Comparison of ENCODE assay signal across 30 cellular contexts in the genomic region with DNA sequence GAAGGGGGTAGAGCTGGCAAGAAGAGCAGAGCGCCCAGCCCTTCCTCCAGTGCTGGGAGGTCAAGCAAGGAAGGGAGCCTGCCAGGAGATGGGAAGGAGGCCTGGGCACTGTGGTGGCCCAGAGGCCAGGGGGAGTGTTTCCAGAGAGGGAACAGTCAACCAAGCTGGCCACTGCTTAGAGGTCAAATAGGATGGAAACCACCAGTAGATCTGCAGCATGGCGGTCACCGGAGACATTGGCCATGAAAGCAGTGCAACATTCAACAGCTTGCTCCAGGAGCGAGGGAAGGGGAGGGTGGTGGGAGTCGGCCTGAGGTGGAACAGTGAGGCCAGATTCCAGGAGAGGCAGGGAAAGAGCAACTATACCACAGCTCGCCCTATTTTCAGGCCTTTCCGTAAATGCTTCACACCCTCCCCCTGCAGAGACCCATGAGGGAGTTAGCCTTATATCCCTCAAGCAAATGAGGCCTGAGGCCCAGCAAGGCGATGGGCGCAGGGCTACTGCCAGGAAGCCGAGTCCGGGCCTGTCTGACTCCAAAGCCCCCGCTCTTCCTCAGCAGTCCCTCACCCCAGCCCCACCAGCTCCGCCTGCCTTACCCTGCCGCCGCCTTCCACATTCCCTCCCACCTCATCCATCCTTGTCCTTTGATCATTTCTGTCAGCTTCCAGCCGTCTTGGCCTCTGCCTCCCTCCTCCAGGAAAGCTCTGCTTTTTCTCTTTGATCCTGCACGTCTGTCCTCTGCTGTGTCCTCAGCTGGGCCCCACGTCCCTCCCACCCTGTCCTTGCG. TPM values are rescaled to one million over a fixed set of nuclear protein-coding genes. Genes with fewer than 3 reads are reported as not detected.
DNase-seq lines count a peak whose midpoint lies in the region; ATAC-seq, FAIRE-seq and TF ChIP-seq lines count a peak whose summit lies in the region.
"Had no signal": no experiment of that assay in that cellular context is flagged by ENCODE, and none has a peak within 500 bp of the region (broad histone marks: within the 10 kb centered on the region; RNA-seq: fewer than 3 reads in every experiment).

No MANE protein-coding gene starts in this region.

- no peaks in the 10 kb centered on the region for H3K23me2 ChIP-seq in H1 (ENCODE audit: low read depth, low read length)

- H3K27ac Mint-ChIP-seq in mesothelial cell of epicardium, result peak overlapping the region; percentile 87
- H3K27ac Mint-ChIP-seq in activated CD4-positive, alpha-beta memory T cell treated with anti-CD3 and anti-CD28 coated beads for 36 hours, result no peak overlapping the region
- H3K27ac Mint-ChIP-seq: activated T-helper 17 cell treated with anti-CD3 and anti-CD28 coated beads, Interleukin-2, amount 50 U/mL, for 72 hours; stimulated activated naive CD8-positive, alpha-beta T cell treated with anti-CD3 and anti-CD28 coated beads, Interleukin-15, Interleukin-2, amounts not matched to agents 100 ng/mL and 50 ng/mL, for 24 hours had no signal

- H3K36me3 ChIP-seq in H1 (ENCODE audit: control insufficient read depth in 2 of 4, insufficient read depth in 4 of 4, low read length in 3 of 4) (no peaks in the 10 kb centered on the region), thyroid gland (no peaks in the 10 kb centered on the region)
- H3K36me3 ChIP-seq: BLaER1 treated with 17β-estradiol and CSF1 and Interleukin-3, amounts not matched to agents 10 nM and 100 nM; HAP-1; lower lobe of right lung had no signal

- no peak overlapping the region for H4K91ac ChIP-seq in H1 (replicated peaks; ENCODE audit: insufficient read length, low read length)

- 0 out of 2 replicates have a peak overlapping the region, but pooled peaks have one; percentile 13 for H3K18ac ChIP-seq in H1 (ENCODE audit: extremely low read depth, low read length)

- no peak overlapping the region for H2BK120ac ChIP-seq in H1 (replicated peaks; ENCODE audit: low read depth, low read length)

- no peak overlapping the region for H3K27ac ChIP-seq in H1 (ENCODE audit: low read depth, low read length)
- H3K27ac ChIP-seq in thyroid gland, result peak overlapping the region in 2 of 3 donors; percentile 54 to 67
- H3K27ac ChIP-seq: BLaER1 treated with 17β-estradiol and CSF1 and Interleukin-3, amounts not matched to agents 10 nM and 100 nM; RWPE1; SK-N-MC had no signal

- no peak overlapping the region for H3K56ac ChIP-seq in H1 (replicated peaks; ENCODE audit: insufficient read length, low read depth, low read length)

- DNase-seq in SK-N-DZ (ENCODE audit: low spot score) (peak; percentile 73), H1 (ENCODE audit: low read depth in 1 of 2, low spot score in 2 of 2) (no peak), mesothelial cell of epicardium (ENCODE audit: low spot score in 2 of 2, unreplicated experiment in 2 of 2) (peak; percentile 56 to 75), thyroid gland (no peak), mucosa of gallbladder (ENCODE audit: low spot score) (no peak)
- DNase-seq in activated CD4-positive, alpha-beta memory T cell treated with anti-CD3 and anti-CD28 coated beads for 36 hours, result no peak
- DNase-seq: activated CD4-positive, alpha-beta T cell treated with anti-CD3 and anti-CD28 coated beads, Interleukin-2, amount 50 U/mL, for 48 hours; activated CD4-positive, CD25-positive, alpha-beta regulatory T cell; activated CD8-positive, alpha-beta memory T cell treated with anti-CD3 and anti-CD28 coated beads, Interleukin-2, amount 50 U/mL, for 48 hours; activated naive CD4-positive, alpha-beta T cell treated with anti-CD3 and anti-CD28 coated beads, Interleukin-2, amount 50 U/mL, for 16 hours; cortex of kidney; DMS53; KG1; lower lobe of right lung; mucosa of descending colon; NCI-H1417 treated with DMSO at 0.1 percent for 48 hours; NCI-H345; NCI-H82 had no signal

- intact Hi-C loops in thyroid gland (cut with DNase I), result no loop called here
- intact Hi-C loops in activated CD4-positive, alpha-beta memory T cell treated with anti-CD3 and anti-CD28 coated beads for 36 hours (cut with micrococcal nuclease), result no loop called here

- H2BK12ac ChIP-seq in H1 (ENCODE audit: low read depth, low read length), result no peak overlapping the region

- no peaks in the 10 kb centered on the region for H4K20me1 ChIP-seq in H1 (replicated peaks in 1 of 2; ENCODE audit: control insufficient read depth in 1 of 2, insufficient read depth in 2 of 2, low read length in 2 of 2)

- no peaks in the 10 kb centered on the region for H3K79me2 ChIP-seq in H1 (ENCODE audit: control insufficient read depth in 1 of 2, insufficient read depth in 2 of 2, low read length in 2 of 2)

- no peak for TF ChIP-seq EP300 in H1 (IDR thresholded peaks at IDR 0.05; ENCODE audit: borderline replicate concordance in 1 of 2, low read depth in 2 of 2, low read length in 2 of 2)

- H3K4me3 ChIP-seq in H1 (ENCODE audit: extremely low read depth in 1 of 4, insufficient read depth in 2 of 4, low read depth in 3 of 4, low read length in 4 of 4), result no peak overlapping the region
- no peak overlapping the region for H3K4me3 ChIP-seq in thyroid gland (replicated peaks in 1 of 3)
- H3K4me3 ChIP-seq: BLaER1 treated with 17β-estradiol and CSF1 and Interleukin-3, amounts not matched to agents 10 nM and 100 nM; HAP-1; lower lobe of right lung; mucosa of descending colon; SK-N-MC had no signal

- 0 out of 2 replicates have a peak overlapping the region, but pooled peaks have one; percentile 35 for H2BK5ac ChIP-seq in H1 (ENCODE audit: low read depth, low read length)

- H3K9ac ChIP-seq in H1 (replicated peaks in 1 of 4; ENCODE audit: extremely low read depth in 1 of 4, low read depth in 3 of 4, low read length in 3 of 4), result no peak overlapping the region

- peaks cover 0 to 11% (median 5%) of the 10 kb centered on the region in 4 experiments; a peak in 4 of 7 replicates for H3K4me1 ChIP-seq in H1 (replicated peaks in 1 of 4; ENCODE audit: control insufficient read depth in 3 of 4, insufficient read depth in 4 of 4, low read length in 3 of 4)
- H3K4me1 ChIP-seq in thyroid gland, result peaks cover 51 to 75% of the 10 kb centered on the region in 2 donors
- H3K4me1 ChIP-seq: HAP-1 had no signal

- no peak overlapping the region for H4K5ac ChIP-seq in H1 (ENCODE audit: insufficient read length, low read depth, low read length)

- H2BK20ac ChIP-seq in H1 (ENCODE audit: low read length), result no peak overlapping the region

- peaks cover 71% of the 10 kb centered on the region for H3K4me1 Mint-ChIP-seq in mesothelial cell of epicardium
- no peaks in the 10 kb centered on the region for H3K4me1 Mint-ChIP-seq in activated CD4-positive, alpha-beta memory T cell treated with anti-CD3 and anti-CD28 coated beads for 36 hours (ENCODE audit: low read depth)
- H3K4me1 Mint-ChIP-seq: activated T-helper 17 cell treated with anti-CD3 and anti-CD28 coated beads, Interleukin-2, amount 50 U/mL, for 72 hours had no signal

- no peak for ATAC-seq in GM18858 (IDR thresholded peaks at IDR 0.05; ENCODE audit: unreplicated experiment)
- ATAC-seq: activated T-helper 17 cell treated with anti-CD3 and anti-CD28 coated beads, Interleukin-2, amount 50 U/mL, for 72 hours; mucosa of descending colon had no signal

- TF ChIP-seq CTCF in H1 (IDR thresholded peaks at IDR 0.05; ENCODE audit: control extremely low read depth in 1 of 3, insufficient read depth in 1 of 3, low read depth in 1 of 3, low read length in 3 of 3) (no peak), mesothelial cell of epicardium (IDR thresholded peaks at IDR 0.05; ENCODE audit: unreplicated experiment) (no peak), thyroid gland (IDR thresholded peaks at IDR 0.05) (no peak)

- no peak overlapping the region for H2BK15ac ChIP-seq in H1 (ENCODE audit: low read length)

- CTCF ChIA-PET in H1 (lab: Charles Lee; ENCODE audit: partially characterized antibody), result interaction anchor here (0.7 to 4.4 kb wide), 8 partner anchors 9 to 103 kb away, joined by 3 to 26 read pairs (median 4); no protein-coding TSS in a partner anchor
- CTCF ChIA-PET in activated CD4-positive, alpha-beta memory T cell treated with anti-CD3 and anti-CD28 coated beads for 36 hours (lab: Charles Lee), result interaction anchor here (1.1 kb wide), 1 partner anchor 36 kb away, joined by 6 read pairs; no protein-coding TSS in a partner anchor

- H3K4me3 Mint-ChIP-seq in mesothelial cell of epicardium, result no peak overlapping the region
- H3K4me3 Mint-ChIP-seq in activated CD4-positive, alpha-beta memory T cell treated with anti-CD3 and anti-CD28 coated beads for 36 hours, result no peak overlapping the region
- H3K4me3 Mint-ChIP-seq: activated T-helper 17 cell treated with anti-CD3 and anti-CD28 coated beads, Interleukin-2, amount 50 U/mL, for 72 hours; neural crest cell; stimulated activated naive CD8-positive, alpha-beta T cell treated with anti-CD3 and anti-CD28 coated beads, Interleukin-15, Interleukin-2, amounts not matched to agents 100 ng/mL and 50 ng/mL, for 24 hours had no signal

- 89% methylated on average over 18 of the region's 19 CpGs; no CpG with 5 or more reads in 1 of the 2 experiments for WGBS in H1 (ENCODE audit: extremely low coverage in 1 of 2, insufficient coverage in 1 of 2, insufficient read length in 1 of 2, insufficient replicate concordance in 2 of 2, low coverage in 1 of 2, low lambda C conversion rate in 2 of 2, missing lambda C conversion rate in 1 of 2), 2 experiments
- WGBS in thyroid gland, 2 donors, result 87 to 89% methylated on average over 19 of the region's 19 CpGs

- no peak overlapping the region for H2AFZ ChIP-seq in H1 (ENCODE audit: low read length)

- H3K4me2 ChIP-seq in H1 (ENCODE audit: insufficient read depth in 1 of 2, low read depth in 2 of 2, low read length in 2 of 2), result no peak overlapping the region

- TF ChIP-seq RAD21 in H1 (IDR thresholded peaks at IDR 0.05 in 1 of 2, conservative IDR thresholded peaks at IDR 0.05 in 1 of 2; ENCODE audit: low read depth in 2 of 2, low read length in 2 of 2), result no peak

- FAIRE-seq in H1 (lab: Jason Lieb, UNC), result no peak
- FAIRE-seq: frontal cortex, G401.6, HTR-8/SVneo had no signal

- H3K14ac ChIP-seq in H1 (ENCODE audit: insufficient read length), result no peak overlapping the region

- H2AK5ac ChIP-seq in H1 (ENCODE audit: low read depth, low read length), result no peak overlapping the region

- H3K4ac ChIP-seq in H1 (replicated peaks; ENCODE audit: insufficient read length, low read depth, low read length), result no peak overlapping the region

- no peaks in the 10 kb centered on the region for H3K9me3 ChIP-seq in H1 (ENCODE audit: insufficient read depth in 2 of 2, low read depth in 1 of 2, low read length in 1 of 2)
- H3K9me3 ChIP-seq in thyroid gland, result no peaks in the 10 kb centered on the region
- H3K9me3 ChIP-seq: BLaER1 treated with 17β-estradiol and CSF1 and Interleukin-3, amounts not matched to agents 10 nM and 100 nM; HAP-1; lower lobe of right lung; mucosa of descending colon had no signal

- no peaks in the 10 kb centered on the region; a peak in 1 of 7 replicates for H3K27me3 ChIP-seq in H1 (replicated peaks in 1 of 4; ENCODE audit: control insufficient read depth in 3 of 4, extremely low read depth in 1 of 4, insufficient read depth in 3 of 4, low read length in 3 of 4)
- no peaks in the 10 kb centered on the region for H3K27me3 ChIP-seq in thyroid gland
- H3K27me3 ChIP-seq: BLaER1 treated with 17β-estradiol and CSF1 and Interleukin-3, amounts not matched to agents 10 nM and 100 nM had no signal

- no peaks in the 10 kb centered on the region for H3K27me3 Mint-ChIP-seq in mesothelial cell of epicardium (ENCODE audit: low read depth)
- H3K27me3 Mint-ChIP-seq in activated CD4-positive, alpha-beta memory T cell treated with anti-CD3 and anti-CD28 coated beads for 36 hours, result peaks cover 9% of the 10 kb centered on the region

- H3K79me1 ChIP-seq in H1 (ENCODE audit: low read depth, low read length), result no peaks in the 10 kb centered on the region

- H3K23ac ChIP-seq in H1 (ENCODE audit: insufficient read length), result no peak overlapping the region

- H3K9me3 Mint-ChIP-seq in mesothelial cell of epicardium, result no peaks in the 10 kb centered on the region
- no peaks in the 10 kb centered on the region for H3K9me3 Mint-ChIP-seq in activated CD4-positive, alpha-beta memory T cell treated with anti-CD3 and anti-CD28 coated beads for 36 hours
- H3K9me3 Mint-ChIP-seq: activated T-helper 17 cell treated with anti-CD3 and anti-CD28 coated beads, Interleukin-2, amount 50 U/mL, for 72 hours; neural crest cell; stimulated activated naive CD8-positive, alpha-beta T cell treated with anti-CD3 and anti-CD28 coated beads, Interleukin-15, Interleukin-2, amounts not matched to agents 100 ng/mL and 50 ng/mL, for 24 hours had no signal

- H3K36me3 Mint-ChIP-seq in mesothelial cell of epicardium, result no peaks in the 10 kb centered on the region
- no peaks in the 10 kb centered on the region for H3K36me3 Mint-ChIP-seq in activated CD4-positive, alpha-beta memory T cell treated with anti-CD3 and anti-CD28 coated beads for 36 hours

- H4K8ac ChIP-seq in H1 (ENCODE audit: extremely low read depth, insufficient read depth, low read length), result 0 out of 2 replicates have a peak overlapping the region, but pooled peaks have one; percentile 20

- POLR2A ChIA-PET in H1 (lab: Charles Lee; ENCODE audit: partially characterized antibody), result interaction anchor here (1.6 kb wide), 1 partner anchor 13 kb away, joined by 3 read pairs; no protein-coding TSS in a partner anchor
- POLR2A ChIA-PET in activated CD4-positive, alpha-beta memory T cell treated with anti-CD3 and anti-CD28 coated beads for 36 hours (lab: Charles Lee), result no interaction called here

- TF ChIP-seq POLR2A in H1 (IDR thresholded peaks at IDR 0.05; ENCODE audit: control extremely low read depth in 1 of 2, low read depth in 2 of 2, low read length in 2 of 2), result no peak
- TF ChIP-seq POLR2A in thyroid gland (IDR thresholded peaks at IDR 0.05), result no peak

RNA-seq across cellular contexts. Expression of a gene that starts 17.0 kb away (rescaled TPM):
- 17.3 and 25.1 TPM in 2 replicates for polyA plus RNA-seq in SK-N-DZ (2014; cell fraction: cytosol; rRNA removed)
- polyA plus RNA-seq in SK-N-DZ (2014; cell fraction: nucleus; rRNA removed), result 3.7 and 6.5 TPM in 2 replicates
- 0.11 and 0.30 TPM in 2 replicates for total RNA-seq in H1 (2021; fragmentation: NEBNext Ultra II Directional; extraction: Animal tissue kit (Norgen Biotek cat#: 25700))
- 0.29 and 0.33 TPM in 2 replicates for polyA plus RNA-seq in H1 (2011; rRNA removed)
- 0.08 TPM for polyA plus RNA-seq in H1 (2011; cell fraction: cytosol; rRNA removed)
- 0.11 TPM for polyA plus RNA-seq in H1 (2011; cell fraction: nucleus; rRNA removed)
- 0.05 to 0.24 TPM (median 0.14 TPM) in 4 replicates for polyA plus RNA-seq in H1 (2012, experiment 1 of 2)
- 0.09 TPM for polyA plus RNA-seq in H1 (2012, experiment 2 of 2)
- 0.06 TPM for polyA plus RNA-seq in H1 (2013, experiment 1 of 2)
- polyA plus RNA-seq in H1 (2013, experiment 2 of 2), result 0.04 TPM
- polyA minus RNA-seq in H1 (2011; rRNA and poly(A)+ RNA removed), result 0.06 and 0.15 TPM in 2 replicates
- not detected for polyA minus RNA-seq in H1 (2011; cell fraction: cytosol; rRNA and poly(A)+ RNA removed)
- not detected for polyA minus RNA-seq in H1 (2011; cell fraction: nucleus; rRNA and poly(A)+ RNA removed)
- 6.3 to 6.9 TPM (median 6.6 TPM) in 3 replicates for total RNA-seq in mesothelial cell of epicardium
- total RNA-seq in thyroid gland, result 1 to 10 TPM; 4.8 to 8.3 (median 5.6) TPM
- total RNA-seq in activated CD4-positive, alpha-beta memory T cell treated with anti-CD3 and anti-CD28 coated beads for 36 hours, result not detected
- 9.1 TPM for total RNA-seq in mucosa of gallbladder
- total RNA-seq: activated T-helper 17 cell treated with anti-CD3 and anti-CD28 coated beads, Interleukin-2, amount 50 U/mL, for 72 hours; T-helper 1 cell treated with Interleukin-12 subunit alpha and Interleukin-12 subunit beta and Interleukin-4 antibody, amounts not matched to agents 30 ng/mL and 1 ng/mL, for 36 hours had no signal

RNA-seq across cellular contexts. Expression of a gene that starts 54.6 kb away (rescaled TPM):
- 9.6 and 14.2 TPM in 2 replicates for polyA plus RNA-seq in SK-N-DZ (2014; cell fraction: cytosol; rRNA removed)
- 5.0 and 5.2 TPM in 2 replicates for polyA plus RNA-seq in SK-N-DZ (2014; cell fraction: nucleus; rRNA removed)
- total RNA-seq in H1 (2021; fragmentation: NEBNext Ultra II Directional; extraction: Animal tissue kit (Norgen Biotek cat#: 25700)), result 11.2 and 11.6 TPM in 2 replicates
- 12.9 and 13.5 TPM in 2 replicates for polyA plus RNA-seq in H1 (2011; rRNA removed)
- polyA plus RNA-seq in H1 (2011; cell fraction: cytosol; rRNA removed), result 7.3 TPM
- polyA plus RNA-seq in H1 (2011; cell fraction: nucleus; rRNA removed), result 6.5 TPM
- polyA plus RNA-seq in H1 (2012, experiment 1 of 2), result 7.5 to 10.5 TPM (median 8.8 TPM) in 4 replicates
- polyA plus RNA-seq in H1 (2012, experiment 2 of 2), result 8.0 TPM
- polyA plus RNA-seq in H1 (2013, experiment 1 of 2), result 14.9 TPM
- 17.3 TPM for polyA plus RNA-seq in H1 (2013, experiment 2 of 2)
- 19.7 and 19.8 TPM in 2 replicates for polyA minus RNA-seq in H1 (2011; rRNA and poly(A)+ RNA removed)
- 12.4 TPM for polyA minus RNA-seq in H1 (2011; cell fraction: cytosol; rRNA and poly(A)+ RNA removed)
- 9.9 TPM for polyA minus RNA-seq in H1 (2011; cell fraction: nucleus; rRNA and poly(A)+ RNA removed)
- total RNA-seq in mesothelial cell of epicardium (25.2 to 26.8 TPM (median 26.0 TPM) in 3 replicates), thyroid gland (10 to 100 TPM; 73.1 to 91.2 (median 80.7) TPM), mucosa of gallbladder (33.0 TPM)
- total RNA-seq in activated CD4-positive, alpha-beta memory T cell treated with anti-CD3 and anti-CD28 coated beads for 36 hours, result 1 to 10 TPM; 6.6 to 6.8 TPM

Comparison
In these comparisons a context has a peak if more than half of its experiments do, and no peak if none do; other contexts are left out.
1. DNase-seq: peak in SK-N-DZ (single experiment) and mesothelial cell of epicardium (2 of 2); none in H1 (0 of 2), thyroid gland (0 of 2), activated CD4-positive, alpha-beta memory T cell treated with anti-CD3 and anti-CD28 coated beads for 36 hours (single experiment) and mucosa of gallbladder (single experiment).